Comparison of ENCODE assay signal across 3 cellular contexts in genomic region chr19:13980340-13980739, GRCh38.
A peak's percentile ranks its signal among the peaks of the same experiment; 100 is the strongest.
TF ChIP-seq lines count a peak whose summit lies in the region.

No MANE protein-coding gene starts in this region.

TF ChIP-seq in SK-N-SH, 30 proteins besides CTCF, POLR2A, EP300 and RAD21:
- TF ChIP-seq, protein P1, sequence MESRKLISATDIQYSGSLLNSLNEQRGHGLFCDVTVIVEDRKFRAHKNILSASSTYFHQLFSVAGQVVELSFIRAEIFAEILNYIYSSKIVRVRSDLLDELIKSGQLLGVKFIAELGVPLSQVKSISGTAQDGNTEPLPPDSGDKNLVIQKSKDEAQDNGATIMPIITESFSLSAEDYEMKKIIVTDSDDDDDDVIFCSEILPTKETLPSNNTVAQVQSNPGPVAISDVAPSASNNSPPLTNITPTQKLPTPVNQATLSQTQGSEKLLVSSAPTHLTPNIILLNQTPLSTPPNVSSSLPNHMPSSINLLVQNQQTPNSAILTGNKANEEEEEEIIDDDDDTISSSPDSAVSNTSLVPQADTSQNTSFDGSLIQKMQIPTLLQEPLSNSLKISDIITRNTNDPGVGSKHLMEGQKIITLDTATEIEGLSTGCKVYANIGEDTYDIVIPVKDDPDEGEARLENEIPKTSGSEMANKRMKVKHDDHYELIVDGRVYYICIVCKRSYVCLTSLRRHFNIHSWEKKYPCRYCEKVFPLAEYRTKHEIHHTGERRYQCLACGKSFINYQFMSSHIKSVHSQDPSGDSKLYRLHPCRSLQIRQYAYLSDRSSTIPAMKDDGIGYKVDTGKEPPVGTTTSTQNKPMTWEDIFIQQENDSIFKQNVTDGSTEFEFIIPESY (IDR thresholded peaks at IDR 0.05; ENCODE audit: borderline replicate concordance, low read depth): no peak
- no peak for TF ChIP-seq FOSL2 (IDR thresholded peaks at IDR 0.05; ENCODE audit: borderline replicate concordance, low read depth)
- TF ChIP-seq GATA2 (CRISPR knock-in tag; IDR thresholded peaks at IDR 0.05): peak; percentile 88
TF ChIP-seq in SK-N-SH: peak in this region for 1.

TF ChIP-seq in SK-N-SH treated with all-trans-retinoic acid at 6 μM for 48 hours, 23 proteins besides CTCF, POLR2A, EP300 and RAD21:
- no peak for TF ChIP-seq CSDC2 (CRISPR knock-in tag; IDR thresholded peaks at IDR 0.05)
- TF ChIP-seq, protein P2, sequence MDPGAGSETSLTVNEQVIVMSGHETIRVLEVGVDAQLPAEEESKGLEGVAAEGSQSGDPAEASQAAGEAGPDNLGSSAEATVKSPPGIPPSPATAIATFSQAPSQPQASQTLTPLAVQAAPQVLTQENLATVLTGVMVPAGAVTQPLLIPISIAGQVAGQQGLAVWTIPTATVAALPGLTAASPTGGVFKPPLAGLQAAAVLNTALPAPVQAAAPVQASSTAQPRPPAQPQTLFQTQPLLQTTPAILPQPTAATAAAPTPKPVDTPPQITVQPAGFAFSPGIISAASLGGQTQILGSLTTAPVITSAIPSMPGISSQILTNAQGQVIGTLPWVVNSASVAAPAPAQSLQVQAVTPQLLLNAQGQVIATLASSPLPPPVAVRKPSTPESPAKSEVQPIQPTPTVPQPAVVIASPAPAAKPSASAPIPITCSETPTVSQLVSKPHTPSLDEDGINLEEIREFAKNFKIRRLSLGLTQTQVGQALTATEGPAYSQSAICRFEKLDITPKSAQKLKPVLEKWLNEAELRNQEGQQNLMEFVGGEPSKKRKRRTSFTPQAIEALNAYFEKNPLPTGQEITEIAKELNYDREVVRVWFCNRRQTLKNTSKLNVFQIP (CRISPR knock-in tag; IDR thresholded peaks at IDR 0.05; ENCODE audit: borderline replicate concordance, low read depth): no peak
- TF ChIP-seq PATZ1 (CRISPR knock-in tag; IDR thresholded peaks at IDR 0.05; ENCODE audit: borderline replicate concordance): no peak
- no peak for TF ChIP-seq CSRNP3 (CRISPR knock-in tag; IDR thresholded peaks at IDR 0.05)
- no peak for TF ChIP-seq GLIS3 (CRISPR knock-in tag; IDR thresholded peaks at IDR 0.05)
- no peak for TF ChIP-seq SNAI2 (CRISPR knock-in tag; IDR thresholded peaks at IDR 0.05)
- no peak for TF ChIP-seq ZNF8 (CRISPR knock-in tag; IDR thresholded peaks at IDR 0.05)
- no peak for TF ChIP-seq BACH2 (CRISPR knock-in tag; IDR thresholded peaks at IDR 0.05; ENCODE audit: borderline replicate concordance)
- no peak for TF ChIP-seq ZNF70 (CRISPR knock-in tag; IDR thresholded peaks at IDR 0.05)

TF ChIP-seq in K562, 482 proteins besides CTCF, POLR2A, EP300 and RAD21:
- TF ChIP-seq NFE2 (IDR thresholded peaks at IDR 0.05; ENCODE audit: low read depth) (no peak), POLR2G (IDR thresholded peaks at IDR 0.05; ENCODE audit: low read depth, low read length) (0 out of 2 replicates have a peak, but pooled peaks have one; percentile 36)
TF ChIP-seq in K562: peak in this region for 1.
